In the genomic region with DNA sequence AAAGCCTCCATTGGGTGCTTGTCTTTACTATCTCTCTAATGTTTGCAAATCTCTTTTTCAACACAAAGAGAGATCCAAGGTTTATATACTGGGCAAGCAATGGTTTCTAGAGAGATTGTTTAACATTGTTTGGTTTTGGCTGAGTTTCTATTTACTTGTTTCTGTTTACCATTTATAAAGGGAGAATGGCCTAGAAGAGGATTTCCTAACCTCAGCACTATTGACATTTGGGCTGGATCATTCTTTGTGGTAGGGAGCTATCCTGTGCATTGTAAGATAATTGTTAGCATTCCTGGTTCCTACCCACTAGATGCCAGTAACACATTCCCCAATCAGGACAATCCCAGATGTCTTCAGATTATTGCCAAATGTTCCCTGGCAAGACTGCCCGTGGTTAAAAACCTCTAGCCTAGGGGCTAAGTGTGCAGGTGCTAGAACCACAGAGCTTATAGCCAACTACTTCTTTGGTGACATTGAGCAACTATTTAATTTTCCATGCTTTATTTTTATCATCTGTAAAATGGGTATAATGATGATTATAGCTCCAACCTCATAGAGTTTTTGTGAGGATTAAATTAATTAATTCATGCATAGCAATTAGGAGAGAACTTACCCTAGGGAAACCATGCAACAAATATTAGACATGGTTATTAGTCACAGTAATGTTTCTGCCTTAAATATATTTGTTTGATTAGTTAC, we compare ENCODE assay signal across 26 cellular contexts.
DNase-seq lines count a peak whose midpoint lies in the region; ATAC-seq, FAIRE-seq and TF ChIP-seq lines count a peak whose summit lies in the region.
"Had no signal": no experiment of that assay in that cellular context is flagged by ENCODE, and none has a peak within 500 bp of the region (broad histone marks: within the 10 kb centered on the region; RNA-seq: fewer than 3 reads in every experiment).

No MANE protein-coding gene starts in this region.

- H3K9me3 ChIP-seq in K562 (replicated peaks; ENCODE audit: control insufficient read depth, insufficient read depth, low read depth, low read length) (no peaks in the 10 kb centered on the region), HepG2 (ENCODE audit: low read length) (no peaks in the 10 kb centered on the region; the same call in 1 of the 2 replicates)
- H3K9me3 ChIP-seq: adrenal gland, thoracic aorta had no signal

- H3K9ac ChIP-seq in K562 (ENCODE audit: insufficient read depth in 1 of 2, low read depth in 2 of 2, low read length in 2 of 2) (no peak overlapping the region), HepG2 (ENCODE audit: insufficient read depth, low read depth, low read length) (no peak overlapping the region)

- FAIRE-seq in K562 (lab: Jason Lieb, UNC), result no peak
- FAIRE-seq in HepG2 (lab: Jason Lieb, UNC), result no peak

- DNase-seq in COLO668 (lab: John Stamatoyannopoulos, UW; ENCODE audit: unreplicated experiment), result peak; percentile 15
- DNase-seq in LHCN-M2 (ENCODE audit: low read depth), result peak; percentile 37
- no peak for DNase-seq in K562 (ENCODE audit: extremely low read depth in 1 of 4, low spot score in 3 of 4)
- peak; percentile 22 for DNase-seq in HepG2 (ENCODE audit: low spot score)
- no peak for DNase-seq in NCI-H82 treated with DMSO at 0.1 percent for 48 hours (lab: John Stamatoyannopoulos, UW; ENCODE audit: unreplicated experiment)
- no peak for DNase-seq in 8988T
- DNase-seq: activated CD8-positive, alpha-beta memory T cell treated with anti-CD3 and anti-CD28 coated beads, Interleukin-2, amount 50 U/mL, for 48 hours; activated effector memory CD4-positive, alpha-beta T cell treated with anti-CD3 and anti-CD28 coated beads, Interleukin-2, amount 50 U/mL, for 16 hours; adrenal gland; CD8-positive, alpha-beta memory T cell; central memory CD4-positive, alpha-beta T cell; erythroblast; H9; Kasumi-1; midbrain; NCI-H2171 treated with DMSO at 0.1 percent for 48 hours; NCI-H82; PC-3; posterior cingulate gyrus; stimulated activated CD4-positive, alpha-beta T cell treated with anti-CD3 and anti-CD28 coated beads, Interleukin-1b, Interleukin-23, amount 100 ng/mL, for 48 hours; stimulated activated naive B cell treated with anti-CD40 and anti-IgM and Interleukin-4, amounts not matched to agents 10 μg/mL and 1 μg/mL and 100 μg/mL, for 72 hours; T-helper 2 cell; WERI-Rb-1 had no signal

- CTCF ChIA-PET in K562 (lab: Yijun Ruan, JAX; ENCODE audit: low intra/inter-chr PET ratio) (no interaction called here), HepG2 (lab: Yijun Ruan, JAX; ENCODE audit: low intra/inter-chr PET ratio, low total read pairs) (no interaction called here)

- no peaks in the 10 kb centered on the region for H4K20me1 ChIP-seq in K562 (replicated peaks; ENCODE audit: control insufficient read depth, insufficient read depth, low read length)
- H4K20me1 ChIP-seq in HepG2 (ENCODE audit: insufficient read depth, low read length), result no peaks in the 10 kb centered on the region

- H3K4me2 ChIP-seq in K562 (ENCODE audit: insufficient read depth, low read length) (no peak overlapping the region), HepG2 (ENCODE audit: low read depth, low read length) (no peak overlapping the region)

- TF ChIP-seq EP300 in K562 (IDR thresholded peaks at IDR 0.05; ENCODE audit: low read length) (no peak), HepG2 (IDR thresholded peaks at IDR 0.05; ENCODE audit: low read depth in 2 of 2, low read length in 2 of 2) (no peak), HepG2 (CRISPR knock-in tag; IDR thresholded peaks at IDR 0.05; ENCODE audit: borderline replicate concordance) (no peak)

- H3K36me3 ChIP-seq in K562 (ENCODE audit: control insufficient read depth, insufficient read depth, low read length) (no peaks in the 10 kb centered on the region), HepG2 (replicated peaks in 1 of 2; ENCODE audit: control insufficient read depth in 1 of 2, insufficient read depth in 2 of 2, low read length in 2 of 2) (no peaks in the 10 kb centered on the region)
- H3K36me3 ChIP-seq: adrenal gland, thoracic aorta, WERI-Rb-1 had no signal

- TF ChIP-seq RAD21 in K562 (CRISPR knock-in tag; conservative IDR thresholded peaks at IDR 0.05 in 1 of 2, IDR thresholded peaks at IDR 0.05 in 1 of 2), result no peak
- TF ChIP-seq RAD21 in HepG2 (CRISPR knock-in tag; IDR thresholded peaks at IDR 0.05), result no peak

- in situ Hi-C loops in K562 (cut with MboI), result no loop called here
- in situ Hi-C loops in HepG2 (cut with HindIII; ENCODE audit: extremely low pct_ligation_motif_present, low pct_unique_long_range_greater_than_20kb), result no loop called here

- H3K4me3 ChIP-seq in K562 (no peak overlapping the region), HepG2 (replicated peaks in 1 of 3; ENCODE audit: insufficient read depth in 1 of 3, low read depth in 2 of 3, low read length in 3 of 3) (no peak overlapping the region)
- H3K4me3 ChIP-seq: adrenal gland, thoracic aorta had no signal

- H2AFZ ChIP-seq in K562 (ENCODE audit: low read depth, low read length), result no peak overlapping the region
- H2AFZ ChIP-seq in HepG2 (ENCODE audit: low read length), result no peak overlapping the region

- BruUV-seq in K562 (replicated peaks; lab: Mats Ljungman, UMichigan) (no TSS peak), HepG2 (replicated peaks; lab: Mats Ljungman, UMichigan) (no TSS peak)

- H3K27me3 ChIP-seq in K562 (ENCODE audit: control insufficient read depth in 2 of 2, insufficient read depth in 2 of 2, low read length in 2 of 2) (no peaks in the 10 kb centered on the region), HepG2 (ENCODE audit: control insufficient read depth in 1 of 2, insufficient read depth in 2 of 2, low read length in 2 of 2) (no peaks in the 10 kb centered on the region)
- H3K27me3 ChIP-seq: adrenal gland had no signal

- H3K79me2 ChIP-seq in K562 (ENCODE audit: control insufficient read depth, insufficient read depth, low read length) (no peaks in the 10 kb centered on the region), HepG2 (ENCODE audit: insufficient read depth, low read length) (no peaks in the 10 kb centered on the region)

- TF ChIP-seq CTCF in K562 (IDR thresholded peaks at IDR 0.05 in 2 of 3, conservative IDR thresholded peaks at IDR 0.05 in 1 of 3; ENCODE audit: insufficient read depth in 2 of 3, low read depth in 1 of 3, low read length in 3 of 3) (no peak), HepG2 (CRISPR knock-in tag; IDR thresholded peaks at IDR 0.05) (no peak)

- WGBS in K562 (ENCODE audit: insufficient coverage, low coverage, missing lambda C conversion rate), result 27% methylated on average over 1 of the region's 1 CpG
- WGBS in HepG2 (ENCODE audit: low lambda C conversion rate), result 0% methylated on average over 1 of the region's 1 CpG

- POLR2A ChIA-PET in K562 (lab: Yijun Ruan, JAX) (interaction anchor here (0.6 to 1.3 kb wide), 2 partner anchors 12 to 43 kb away, joined by 3 to 5 read pairs; no protein-coding TSS in a partner anchor), HepG2 (lab: Yijun Ruan, JAX) (no interaction called here)

- no peak for TF ChIP-seq POLR2A in K562 (conservative IDR thresholded peaks at IDR 0.05)
- no peak for TF ChIP-seq POLR2A in HepG2 (IDR thresholded peaks at IDR 0.05; ENCODE audit: insufficient read depth in 1 of 2, low read depth in 2 of 2, low read length in 2 of 2)

- no peak for ATAC-seq in K562
- peak; percentile 73 for ATAC-seq in HepG2
- no peak for ATAC-seq in GM21360 (IDR thresholded peaks at IDR 0.05; ENCODE audit: unreplicated experiment)
- no peak for ATAC-seq in HG03457 (IDR thresholded peaks at IDR 0.05; ENCODE audit: unreplicated experiment)
- ATAC-seq: PC-3; stimulated activated naive B cell treated with anti-CD40 and anti-IgM and Interleukin-4, amounts not matched to agents 10 μg/mL and 1 μg/mL and 100 μg/mL, for 72 hours had no signal

- intact Hi-C loops in K562 (cut with micrococcal nuclease) (no loop called here), HepG2 (cut with micrococcal nuclease; ENCODE audit: unreplicated experiment) (no loop called here)

- no peaks in the 10 kb centered on the region for H3K9me1 ChIP-seq in K562 (ENCODE audit: control insufficient read depth, insufficient read depth, low read length)

- H3K27ac ChIP-seq in K562 (ENCODE audit: extremely low read depth, low read depth, low read length), result no peak overlapping the region
- no peak overlapping the region for H3K27ac ChIP-seq in HepG2 (ENCODE audit: extremely low read length, insufficient read depth, low read length)
- H3K27ac ChIP-seq: adrenal gland, thoracic aorta, WERI-Rb-1 had no signal

- H3K4me1 ChIP-seq in K562 (replicated peaks in 1 of 2; ENCODE audit: control insufficient read depth in 2 of 2, insufficient read depth in 2 of 2, low read length in 2 of 2) (no peaks in the 10 kb centered on the region; a peak in 1 of 5 replicates), HepG2 (ENCODE audit: insufficient read depth, low read length) (no peaks in the 10 kb centered on the region)
- H3K4me1 ChIP-seq: adrenal gland had no signal

TF ChIP-seq in K562, 482 proteins besides CTCF, POLR2A, EP300 and RAD21 (continues in another document):
- TF ChIP-seq ZNF143 (CRISPR knock-in tag; IDR thresholded peaks at IDR 0.05) (no peak), RBM25 (IDR thresholded peaks at IDR 0.05; ENCODE audit: low read depth, low read length, severe bottlenecking) (peak; percentile 23)
- TF ChIP-seq, protein P1, sequence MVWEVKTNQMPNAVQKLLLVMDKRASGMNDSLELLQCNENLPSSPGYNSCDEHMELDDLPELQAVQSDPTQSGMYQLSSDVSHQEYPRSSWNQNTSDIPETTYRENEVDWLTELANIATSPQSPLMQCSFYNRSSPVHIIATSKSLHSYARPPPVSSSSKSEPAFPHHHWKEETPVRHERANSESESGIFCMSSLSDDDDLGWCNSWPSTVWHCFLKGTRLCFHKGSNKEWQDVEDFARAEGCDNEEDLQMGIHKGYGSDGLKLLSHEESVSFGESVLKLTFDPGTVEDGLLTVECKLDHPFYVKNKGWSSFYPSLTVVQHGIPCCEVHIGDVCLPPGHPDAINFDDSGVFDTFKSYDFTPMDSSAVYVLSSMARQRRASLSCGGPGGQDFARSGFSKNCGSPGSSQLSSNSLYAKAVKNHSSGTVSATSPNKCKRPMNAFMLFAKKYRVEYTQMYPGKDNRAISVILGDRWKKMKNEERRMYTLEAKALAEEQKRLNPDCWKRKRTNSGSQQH (CRISPR knock-in tag; IDR thresholded peaks at IDR 0.05), result no peak

TF ChIP-seq in HepG2, 621 proteins besides CTCF, POLR2A, EP300 and RAD21 (continues in another document):
- peak; percentile 43; the same call in 1 of the 2 replicates for TF ChIP-seq SOX5 (CRISPR knock-in tag; IDR thresholded peaks at IDR 0.05; ENCODE audit: borderline replicate concordance)
- TF ChIP-seq FOXP1 (IDR thresholded peaks at IDR 0.05), result 0 out of 2 replicates have a peak, but pooled peaks have one; percentile 8
- peak; percentile 90 for TF ChIP-seq FOXP1 (CRISPR knock-in tag; IDR thresholded peaks at IDR 0.05)
- no peak for TF ChIP-seq ZNF589 (CRISPR knock-in tag; conservative IDR thresholded peaks at IDR 0.05)

Comparison
In these comparisons a context has a peak if more than half of its experiments do, and no peak if none do; other contexts are left out.
1. DNase-seq: peak in COLO668 (single experiment), LHCN-M2 (single experiment) and HepG2 (single experiment); none in K562 (0 of 4), NCI-H82 treated with DMSO at 0.1 percent for 48 hours (single experiment) and 8988T (single experiment).